ENCODE assay signal across 39 cellular contexts in genomic region chr19:50827476-50827875, GRCh38. TPM values are rescaled to one million over a fixed set of nuclear protein-coding genes. Genes with fewer than 3 reads are reported as not detected.
"Had no signal": no experiment of that assay in that cellular context is flagged by ENCODE, and none has a peak within 500 bp of the region (broad histone marks: within the 10 kb centered on the region; RNA-seq: fewer than 3 reads in every experiment).

No MANE protein-coding gene starts in this region.

- H3K4me1 Mint-ChIP-seq: activated CD4-positive, alpha-beta T cell treated with anti-CD3 and anti-CD28 coated beads, Interleukin-2, amount 10 ng/mL, durations not matched to agents 24 days and 14 days; activated naive CD8-positive, alpha-beta T cell treated with anti-CD3 and anti-CD28 coated beads for 36 hours; activated T-helper 17 cell treated with anti-CD3 and anti-CD28 coated beads, Interleukin-2, amount 50 U/mL, for 72 hours had no signal

- H3K9me3 Mint-ChIP-seq: activated B cell treated with CpG ODN at 0.5 μM for 24 hours; activated CD4-positive, alpha-beta memory T cell treated with anti-CD3 and anti-CD28 coated beads for 36 hours; activated CD4-positive, alpha-beta T cell treated with anti-CD3 and anti-CD28 coated beads, Interleukin-2, amount 10 ng/mL, durations not matched to agents 24 days and 14 days; activated CD8-positive, alpha-beta T cell treated with anti-CD3 and anti-CD28 coated beads for 36 hours; activated naive CD4-positive, alpha-beta T cell treated with anti-CD3 and anti-CD28 coated beads for 36 hours; activated naive CD4-positive, alpha-beta T cell treated with anti-CD3 and anti-CD28 coated beads, Interleukin-2, amount 50 U/mL, for 72 hours; activated naive CD8-positive, alpha-beta T cell treated with anti-CD3 and anti-CD28 coated beads for 36 hours; activated T-cell treated with anti-CD3 and anti-CD28 coated beads, Interleukin-2, amount 50 U/mL, for 4 hours; activated T-cell treated with anti-CD3 and anti-CD28 coated beads, Interleukin-2, amount 50 U/mL, for 72 hours; activated T-helper 1 cell treated with anti-CD3 and anti-CD28 coated beads, Interleukin-12 subunit alpha, Interleukin-12 subunit beta, Interleukin-2, Interleukin-4 antibody, amounts not matched to agents 30 ng/mL and 10 ng/mL and 1 ng/mL, durations not matched to agents 14 hours and 24 hours and 36 hours; activated T-helper 17 cell treated with anti-CD3 and anti-CD28 coated beads, Interleukin-2, amount 50 U/mL, for 72 hours; T-helper 1 cell treated with Interleukin-12 subunit alpha and Interleukin-12 subunit beta and Interleukin-4 antibody, amounts not matched to agents 30 μg/mL and 1 μg/mL, for 36 hours; T-helper 2 cell treated with Interferon-gamma antibody and Interleukin-4, amounts not matched to agents 5 μg/mL and 100 μg/mL, for 36 hours had no signal

- H3K27ac ChIP-seq: adrenal gland, body of pancreas, brain microvascular endothelial cell, breast epithelium, VCaP had no signal

- H3K36me3 Mint-ChIP-seq: activated CD4-positive, alpha-beta memory T cell treated with anti-CD3 and anti-CD28 coated beads for 36 hours; activated naive CD4-positive, alpha-beta T cell treated with anti-CD3 and anti-CD28 coated beads, Interleukin-2, amount 50 U/mL, for 72 hours; activated naive CD8-positive, alpha-beta T cell treated with anti-CD3 and anti-CD28 coated beads for 36 hours had no signal

- H3K36me3 ChIP-seq: adrenal gland, brain microvascular endothelial cell, breast epithelium had no signal

- H3K4me3 ChIP-seq: adrenal gland, body of pancreas, breast epithelium had no signal

- H3K27me3 ChIP-seq: body of pancreas, brain microvascular endothelial cell had no signal

- H3K4me1 ChIP-seq: breast epithelium had no signal

- DNase-seq: activated B cell treated with CpG ODN at 0.5 μM for 24 hours; activated CD4-positive, alpha-beta memory T cell treated with anti-CD3 and anti-CD28 coated beads for 36 hours; activated CD4-positive, alpha-beta T cell treated with anti-CD3 and anti-CD28 coated beads for 4 hours; activated CD4-positive, alpha-beta T cell treated with anti-CD3 and anti-CD28 coated beads, Interleukin-2, amount 10 ng/mL, durations not matched to agents 24 days and 14 days; activated CD4-positive, alpha-beta T cell treated with anti-CD3 and anti-CD28 coated beads, Interleukin-2, amount 50 U/mL, for 1 hour; activated CD4-positive, alpha-beta T cell treated with anti-CD3 and anti-CD28 coated beads, Interleukin-2, amount 50 U/mL, for 4 hours; activated CD4-positive, CD25-positive, alpha-beta regulatory T cell treated with anti-CD3 and anti-CD28 coated beads, Interleukin-2, amount 50 U/mL, for 72 hours; activated CD8-positive, alpha-beta memory T cell treated with anti-CD3 and anti-CD28 coated beads, Interleukin-2, amount 50 U/mL, for 4 hours; activated CD8-positive, alpha-beta T cell treated with anti-CD3 and anti-CD28 coated beads for 36 hours; activated effector memory CD4-positive, alpha-beta T cell treated with anti-CD3 and anti-CD28 coated beads, Interleukin-2, amount 50 U/mL, for 16 hours; activated gamma-delta T cell treated with Interleukin-2 at 50 U/mL for 16 hours; activated naive CD4-positive, alpha-beta T cell; activated naive CD4-positive, alpha-beta T cell treated with anti-CD3 and anti-CD28 coated beads for 36 hours; activated naive CD4-positive, alpha-beta T cell treated with anti-CD3 and anti-CD28 coated beads, Interleukin-2, amount 50 U/mL, for 16 hours; activated naive CD8-positive, alpha-beta T cell treated with anti-CD3 and anti-CD28 coated beads for 36 hours; activated T-cell treated with anti-CD3 and anti-CD28 coated beads for 4 hours; activated T-cell treated with anti-CD3 and anti-CD28 coated beads, Interleukin-2, amount 50 U/mL, for 1 hour; activated T-cell treated with anti-CD3 and anti-CD28 coated beads, Interleukin-2, amount 50 U/mL, for 4 hours; activated T-cell treated with anti-CD3 and anti-CD28 coated beads, Interleukin-2, amount 50 U/mL, for 72 hours; adrenal gland; amniotic stem cell; body of pancreas; brain microvascular endothelial cell; central memory CD4-positive, alpha-beta T cell; T-helper 1 cell; T-helper 2 cell; T-helper 9 cell had no signal

- H3K9me3 ChIP-seq: adrenal gland, body of pancreas, breast epithelium had no signal

- ATAC-seq: activated CD8-positive, alpha-beta T cell treated with anti-CD3 and anti-CD28 coated beads for 36 hours; activated naive CD4-positive, alpha-beta T cell treated with anti-CD3 and anti-CD28 coated beads, Interleukin-2, amount 50 U/mL, for 72 hours; activated T-cell treated with anti-CD3 and anti-CD28 coated beads, Interleukin-2, amount 50 U/mL, for 4 hours; activated T-cell treated with anti-CD3 and anti-CD28 coated beads, Interleukin-2, amount 50 U/mL, for 72 hours; activated T-helper 17 cell treated with anti-CD3 and anti-CD28 coated beads, Interleukin-2, amount 50 U/mL, for 72 hours; body of pancreas had no signal

- FAIRE-seq: astrocyte, TTC549 had no signal

- H3K4me3 Mint-ChIP-seq: activated B cell treated with CpG ODN at 0.5 μM for 24 hours; activated CD4-positive, alpha-beta memory T cell treated with anti-CD3 and anti-CD28 coated beads for 36 hours; activated CD4-positive, alpha-beta T cell treated with anti-CD3 and anti-CD28 coated beads, Interleukin-2, amount 10 ng/mL, durations not matched to agents 24 days and 14 days; activated CD8-positive, alpha-beta T cell treated with anti-CD3 and anti-CD28 coated beads for 36 hours; activated naive CD4-positive, alpha-beta T cell treated with anti-CD3 and anti-CD28 coated beads for 36 hours; activated naive CD8-positive, alpha-beta T cell treated with anti-CD3 and anti-CD28 coated beads for 36 hours; activated T-cell treated with anti-CD3 and anti-CD28 coated beads, Interleukin-2, amount 50 U/mL, for 4 hours; activated T-cell treated with anti-CD3 and anti-CD28 coated beads, Interleukin-2, amount 50 U/mL, for 72 hours; activated T-helper 1 cell treated with anti-CD3 and anti-CD28 coated beads, Interleukin-12 subunit alpha, Interleukin-12 subunit beta, Interleukin-2, Interleukin-4 antibody, amounts not matched to agents 30 ng/mL and 10 ng/mL and 1 ng/mL, durations not matched to agents 14 hours and 24 hours and 36 hours; activated T-helper 17 cell treated with anti-CD3 and anti-CD28 coated beads, Interleukin-2, amount 50 U/mL, for 72 hours; T-helper 1 cell treated with Interleukin-12 subunit alpha and Interleukin-12 subunit beta and Interleukin-4 antibody, amounts not matched to agents 30 μg/mL and 1 μg/mL, for 36 hours; T-helper 2 cell treated with Interferon-gamma antibody and Interleukin-4, amounts not matched to agents 5 μg/mL and 100 μg/mL, for 36 hours had no signal

- H3K27ac Mint-ChIP-seq: activated B cell treated with CpG ODN at 0.5 μM for 24 hours; activated CD4-positive, alpha-beta memory T cell treated with anti-CD3 and anti-CD28 coated beads for 36 hours; activated CD4-positive, alpha-beta T cell treated with anti-CD3 and anti-CD28 coated beads, Interleukin-2, amount 10 ng/mL, durations not matched to agents 24 days and 14 days; activated CD8-positive, alpha-beta T cell treated with anti-CD3 and anti-CD28 coated beads for 36 hours; activated naive CD4-positive, alpha-beta T cell treated with anti-CD3 and anti-CD28 coated beads for 36 hours; activated naive CD4-positive, alpha-beta T cell treated with anti-CD3 and anti-CD28 coated beads, Interleukin-2, amount 50 U/mL, for 72 hours; activated naive CD8-positive, alpha-beta T cell treated with anti-CD3 and anti-CD28 coated beads for 36 hours; activated T-cell treated with anti-CD3 and anti-CD28 coated beads, Interleukin-2, amount 50 U/mL, for 72 hours; activated T-helper 1 cell treated with anti-CD3 and anti-CD28 coated beads, Interleukin-12 subunit alpha, Interleukin-12 subunit beta, Interleukin-2, Interleukin-4 antibody, amounts not matched to agents 30 ng/mL and 10 ng/mL and 1 ng/mL, durations not matched to agents 14 hours and 24 hours and 36 hours; activated T-helper 17 cell treated with anti-CD3 and anti-CD28 coated beads, Interleukin-2, amount 50 U/mL, for 72 hours; T-helper 1 cell treated with Interleukin-12 subunit alpha and Interleukin-12 subunit beta and Interleukin-4 antibody, amounts not matched to agents 30 μg/mL and 1 μg/mL, for 36 hours; T-helper 2 cell treated with Interferon-gamma antibody and Interleukin-4, amounts not matched to agents 5 μg/mL and 100 μg/mL, for 36 hours had no signal

RNA-seq across cellular contexts. Expression of gene KLK1, which starts 3.9 kb away (rescaled TPM):
- total RNA-seq: astrocyte, cardiac septum had no signal

RNA-seq across cellular contexts. Expression of gene KLK15, which starts 5.9 kb away (rescaled TPM):
- total RNA-seq: activated B cell treated with CpG ODN at 0.5 μM for 24 hours; activated CD4-positive, alpha-beta memory T cell treated with anti-CD3 and anti-CD28 coated beads for 36 hours; activated CD4-positive, alpha-beta T cell treated with anti-CD3 and anti-CD28 coated beads, Interleukin-2, amount 10 ng/mL, durations not matched to agents 24 days and 14 days; activated CD8-positive, alpha-beta memory T cell treated with anti-CD3 and anti-CD28 coated beads for 36 hours; activated CD8-positive, alpha-beta T cell treated with anti-CD3 and anti-CD28 coated beads for 36 hours; activated naive CD4-positive, alpha-beta T cell treated with anti-CD3 and anti-CD28 coated beads for 36 hours; activated naive CD4-positive, alpha-beta T cell treated with anti-CD3 and anti-CD28 coated beads, Interleukin-2, amount 50 U/mL, for 72 hours; activated naive CD8-positive, alpha-beta T cell treated with anti-CD3 and anti-CD28 coated beads for 36 hours; activated T-cell treated with anti-CD3 and anti-CD28 coated beads, Interleukin-2, amount 50 U/mL, for 4 hours; activated T-cell treated with anti-CD3 and anti-CD28 coated beads, Interleukin-2, amount 50 U/mL, for 72 hours; activated T-helper 1 cell treated with anti-CD3 and anti-CD28 coated beads, Interleukin-12 subunit alpha, Interleukin-12 subunit beta, Interleukin-2, Interleukin-4 antibody, amounts not matched to agents 30 ng/mL and 10 ng/mL and 1 ng/mL, durations not matched to agents 14 hours and 24 hours and 36 hours; activated T-helper 17 cell treated with anti-CD3 and anti-CD28 coated beads, Interleukin-2, amount 50 U/mL, for 72 hours; aorta; astrocyte; body of pancreas; breast epithelium; cardiac septum had no signal
- polyA plus RNA-seq: aorta had no signal

RNA-seq across cellular contexts. Expression of gene KLK3, which starts 27.2 kb away (rescaled TPM):
- total RNA-seq: activated B cell treated with CpG ODN at 0.5 μM for 24 hours; activated CD4-positive, alpha-beta memory T cell treated with anti-CD3 and anti-CD28 coated beads for 36 hours; activated CD4-positive, alpha-beta T cell treated with anti-CD3 and anti-CD28 coated beads, Interleukin-2, amount 10 ng/mL, durations not matched to agents 24 days and 14 days; activated CD8-positive, alpha-beta memory T cell treated with anti-CD3 and anti-CD28 coated beads for 36 hours; activated CD8-positive, alpha-beta T cell treated with anti-CD3 and anti-CD28 coated beads for 36 hours; activated naive CD4-positive, alpha-beta T cell treated with anti-CD3 and anti-CD28 coated beads for 36 hours; activated naive CD4-positive, alpha-beta T cell treated with anti-CD3 and anti-CD28 coated beads, Interleukin-2, amount 50 U/mL, for 72 hours; activated naive CD8-positive, alpha-beta T cell treated with anti-CD3 and anti-CD28 coated beads for 36 hours; activated T-cell treated with anti-CD3 and anti-CD28 coated beads, Interleukin-2, amount 50 U/mL, for 4 hours; activated T-cell treated with anti-CD3 and anti-CD28 coated beads, Interleukin-2, amount 50 U/mL, for 72 hours; activated T-helper 1 cell treated with anti-CD3 and anti-CD28 coated beads, Interleukin-12 subunit alpha, Interleukin-12 subunit beta, Interleukin-2, Interleukin-4 antibody, amounts not matched to agents 30 ng/mL and 10 ng/mL and 1 ng/mL, durations not matched to agents 14 hours and 24 hours and 36 hours; activated T-helper 17 cell treated with anti-CD3 and anti-CD28 coated beads, Interleukin-2, amount 50 U/mL, for 72 hours; aorta; astrocyte; body of pancreas; cardiac septum had no signal

RNA-seq across cellular contexts. Expression of gene ACP4, which starts 37.3 kb away (rescaled TPM):
- total RNA-seq: activated B cell treated with CpG ODN at 0.5 μM for 24 hours; activated CD4-positive, alpha-beta memory T cell treated with anti-CD3 and anti-CD28 coated beads for 36 hours; activated CD4-positive, alpha-beta T cell treated with anti-CD3 and anti-CD28 coated beads, Interleukin-2, amount 10 ng/mL, durations not matched to agents 24 days and 14 days; activated CD8-positive, alpha-beta memory T cell treated with anti-CD3 and anti-CD28 coated beads for 36 hours; activated CD8-positive, alpha-beta T cell treated with anti-CD3 and anti-CD28 coated beads for 36 hours; activated naive CD4-positive, alpha-beta T cell treated with anti-CD3 and anti-CD28 coated beads for 36 hours; activated naive CD4-positive, alpha-beta T cell treated with anti-CD3 and anti-CD28 coated beads, Interleukin-2, amount 50 U/mL, for 72 hours; activated naive CD8-positive, alpha-beta T cell treated with anti-CD3 and anti-CD28 coated beads for 36 hours; activated T-cell treated with anti-CD3 and anti-CD28 coated beads, Interleukin-2, amount 50 U/mL, for 4 hours; activated T-cell treated with anti-CD3 and anti-CD28 coated beads, Interleukin-2, amount 50 U/mL, for 72 hours; activated T-helper 1 cell treated with anti-CD3 and anti-CD28 coated beads, Interleukin-12 subunit alpha, Interleukin-12 subunit beta, Interleukin-2, Interleukin-4 antibody, amounts not matched to agents 30 ng/mL and 10 ng/mL and 1 ng/mL, durations not matched to agents 14 hours and 24 hours and 36 hours; activated T-helper 17 cell treated with anti-CD3 and anti-CD28 coated beads, Interleukin-2, amount 50 U/mL, for 72 hours; adrenal gland; aorta; astrocyte; body of pancreas; breast epithelium; cardiac septum had no signal
- polyA plus RNA-seq: adrenal gland, aorta had no signal

RNA-seq across cellular contexts. Expression of gene KLK2, which starts 45.8 kb away (rescaled TPM):
- total RNA-seq: activated CD4-positive, alpha-beta memory T cell treated with anti-CD3 and anti-CD28 coated beads for 36 hours; activated CD8-positive, alpha-beta memory T cell treated with anti-CD3 and anti-CD28 coated beads for 36 hours; activated naive CD4-positive, alpha-beta T cell treated with anti-CD3 and anti-CD28 coated beads for 36 hours; activated T-cell treated with anti-CD3 and anti-CD28 coated beads, Interleukin-2, amount 50 U/mL, for 4 hours; activated T-helper 1 cell treated with anti-CD3 and anti-CD28 coated beads, Interleukin-12 subunit alpha, Interleukin-12 subunit beta, Interleukin-2, Interleukin-4 antibody, amounts not matched to agents 30 ng/mL and 10 ng/mL and 1 ng/mL, durations not matched to agents 14 hours and 24 hours and 36 hours; aorta; astrocyte; body of pancreas; cardiac septum had no signal
- polyA plus RNA-seq: aorta had no signal
